In genomic region chr10:132877473-132877872, GRCh38 we compare ENCODE assay signal across 21 cellular contexts.
"Had no signal": no experiment of that assay in that cellular context is flagged by ENCODE, and none has a peak within 500 bp of the region (broad histone marks: within the 10 kb centered on the region; RNA-seq: fewer than 3 reads in every experiment).

No MANE protein-coding gene starts in this region.

- FAIRE-seq: endothelial cell of umbilical vein, keratinocyte, TTC549, urothelium cell line had no signal

- H3K27me3 ChIP-seq: cardiac muscle cell, colonic mucosa had no signal

- H3K4me2 ChIP-seq: smooth muscle cell had no signal

- H3K36me3 Mint-ChIP-seq: activated naive CD4-positive, alpha-beta T cell treated with anti-CD3 and anti-CD28 coated beads, Interleukin-2, amount 50 U/mL, for 24 hours; mesothelial cell of epicardium had no signal

- H3K4me3 ChIP-seq: adrenal gland, cardiac muscle cell, colonic mucosa, esophagus squamous epithelium, lower lobe of right lung, smooth muscle cell, thoracic aorta had no signal

- H3K9me3 ChIP-seq: adrenal gland, colonic mucosa, esophagus squamous epithelium, lower lobe of right lung, thoracic aorta had no signal

- ATAC-seq: activated CD8-positive, alpha-beta T cell treated with anti-CD3 and anti-CD28 coated beads for 36 hours; activated T-helper 17 cell treated with anti-CD3 and anti-CD28 coated beads, Interleukin-2, amount 50 U/mL, for 72 hours; lower lobe of right lung; stimulated activated naive CD8-positive, alpha-beta T cell treated with anti-CD3 and anti-CD28 coated beads, Interleukin-15, amount 100 ng/mL, for 72 hours had no signal

- H3K27ac ChIP-seq: adrenal gland, cardiac muscle cell, colonic mucosa, esophagus squamous epithelium, lower lobe of right lung, thoracic aorta had no signal

- H3K4me1 ChIP-seq: adrenal gland, colonic mucosa, esophagus squamous epithelium, lower lobe of right lung had no signal

- H3K9me3 Mint-ChIP-seq: activated CD8-positive, alpha-beta T cell treated with anti-CD3 and anti-CD28 coated beads for 36 hours; activated naive CD4-positive, alpha-beta T cell treated with anti-CD3 and anti-CD28 coated beads, Interleukin-2, amount 50 U/mL, for 24 hours; activated T-helper 17 cell treated with anti-CD3 and anti-CD28 coated beads, Interleukin-2, amount 50 U/mL, for 72 hours; stimulated activated naive CD8-positive, alpha-beta T cell treated with anti-CD3 and anti-CD28 coated beads, Interleukin-15, amount 100 ng/mL, for 72 hours had no signal

- H3K27ac Mint-ChIP-seq: activated B cell treated with CpG ODN at 0.5 μM for 24 hours; activated CD8-positive, alpha-beta T cell treated with anti-CD3 and anti-CD28 coated beads for 36 hours; activated naive CD4-positive, alpha-beta T cell treated with anti-CD3 and anti-CD28 coated beads, Interleukin-2, amount 50 U/mL, for 24 hours; activated T-helper 17 cell treated with anti-CD3 and anti-CD28 coated beads, Interleukin-2, amount 50 U/mL, for 72 hours; mesothelial cell of epicardium; stimulated activated naive CD8-positive, alpha-beta T cell treated with anti-CD3 and anti-CD28 coated beads, Interleukin-15, amount 100 ng/mL, for 72 hours had no signal

- DNase-seq: activated B cell treated with CpG ODN at 0.5 μM for 24 hours; activated CD4-positive, alpha-beta T cell treated with anti-CD3 and anti-CD28 coated beads for 48 hours; activated CD8-positive, alpha-beta T cell treated with anti-CD3 and anti-CD28 coated beads for 36 hours; colonic mucosa; effector CD4-positive, alpha-beta T cell; esophagus squamous epithelium; hippocampal formation; lower lobe of right lung; SW 1271 had no signal

- H3K4me1 Mint-ChIP-seq: activated B cell treated with CpG ODN at 0.5 μM for 24 hours; activated naive CD4-positive, alpha-beta T cell treated with anti-CD3 and anti-CD28 coated beads, Interleukin-2, amount 50 U/mL, for 24 hours; activated T-helper 17 cell treated with anti-CD3 and anti-CD28 coated beads, Interleukin-2, amount 50 U/mL, for 72 hours had no signal

- H3K36me3 ChIP-seq: adrenal gland, cardiac muscle cell, colonic mucosa, esophagus squamous epithelium, lower lobe of right lung, thoracic aorta had no signal

- H3K4me3 Mint-ChIP-seq: activated B cell treated with CpG ODN at 0.5 μM for 24 hours; activated CD8-positive, alpha-beta T cell treated with anti-CD3 and anti-CD28 coated beads for 36 hours; activated naive CD4-positive, alpha-beta T cell treated with anti-CD3 and anti-CD28 coated beads, Interleukin-2, amount 50 U/mL, for 24 hours; activated T-helper 17 cell treated with anti-CD3 and anti-CD28 coated beads, Interleukin-2, amount 50 U/mL, for 72 hours; mesothelial cell of epicardium; stimulated activated naive CD8-positive, alpha-beta T cell treated with anti-CD3 and anti-CD28 coated beads, Interleukin-15, amount 100 ng/mL, for 72 hours had no signal
